In the genomic region with DNA sequence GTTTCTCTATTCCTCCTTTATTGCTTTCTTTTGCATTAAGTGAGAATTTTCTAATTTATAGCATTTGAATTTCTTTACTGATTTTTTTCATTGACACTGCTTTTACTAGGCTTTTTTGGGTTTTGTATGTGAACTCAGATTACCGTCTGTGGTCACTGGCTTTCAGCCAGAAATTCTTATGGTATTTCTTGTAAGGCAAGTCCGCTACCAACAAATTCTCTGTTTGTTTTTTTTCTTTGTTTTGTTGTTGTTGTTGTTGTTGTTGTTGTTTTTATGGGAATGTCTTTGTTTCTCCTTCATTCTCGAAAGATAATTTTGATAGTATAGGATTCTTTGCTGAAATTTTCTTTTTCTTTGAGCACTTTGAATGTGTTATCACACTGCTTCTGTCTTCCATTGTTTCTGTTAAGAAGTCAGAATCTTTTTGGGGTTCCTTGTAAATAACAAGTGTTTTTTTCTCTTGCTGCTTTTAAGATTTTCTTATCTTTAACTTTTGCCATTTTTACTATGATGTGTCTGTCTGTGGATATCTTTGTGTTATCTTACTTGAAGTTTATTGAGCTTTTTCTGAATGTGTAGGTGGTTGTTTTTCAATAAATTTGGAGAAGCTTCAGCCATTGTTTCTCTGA, we compare ENCODE assay signal across 2 cellular contexts.
A peak's percentile ranks its signal among the peaks of the same experiment; 100 is the strongest.
TF ChIP-seq lines count a peak whose summit lies in the region.

No MANE protein-coding gene starts in this region.

TF ChIP-seq in HEK293, 187 proteins besides CTCF, POLR2A, EP300 and RAD21:
- TF ChIP-seq ZNF677 (tag by site-specific recombination; IDR thresholded peaks at IDR 0.05) (peak; percentile 90), ZNF341 (tag by site-specific recombination; IDR thresholded peaks at IDR 0.05; ENCODE audit: low read depth) (no peak)

TF ChIP-seq in K562, 482 proteins besides CTCF, POLR2A, EP300 and RAD21:
- TF ChIP-seq HNRNPLL (IDR thresholded peaks at IDR 0.05; ENCODE audit: low read depth, low read length, poor library complexity, severe bottlenecking) (no peak), CC2D1A (IDR thresholded peaks at IDR 0.05) (0 out of 2 replicates have a peak, but pooled peaks have one; percentile 3)
